ENCODE assay signal across 16 cellular contexts in the genomic region with DNA sequence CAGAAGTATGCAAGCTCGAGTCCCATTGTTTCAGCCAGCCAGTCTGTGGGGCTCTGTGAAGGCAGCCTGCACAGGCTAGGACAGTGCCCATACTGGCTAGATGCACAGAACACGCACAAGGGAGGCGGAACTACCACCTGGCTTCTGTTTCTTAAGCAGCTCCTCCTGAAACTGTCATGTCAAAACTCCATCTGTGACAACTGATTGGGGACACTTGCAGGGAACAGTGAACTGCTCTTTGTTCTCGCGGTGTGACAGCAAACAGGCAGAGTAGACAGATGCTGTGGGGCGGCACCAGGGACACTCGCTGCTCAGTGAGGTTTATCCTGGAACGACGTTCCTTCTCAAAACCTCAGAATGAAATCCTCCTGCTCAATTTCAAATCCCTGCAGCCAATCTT.
"Had no signal": no experiment of that assay in that cellular context is flagged by ENCODE, and none has a peak within 500 bp of the region (broad histone marks: within the 10 kb centered on the region; RNA-seq: fewer than 3 reads in every experiment).

No MANE protein-coding gene starts in this region.

- H2AFZ ChIP-seq: hepatocyte, parathyroid adenoma had no signal

- ATAC-seq: activated T-helper 17 cell treated with anti-CD3 and anti-CD28 coated beads, Interleukin-2, amount 50 U/mL, for 72 hours; esophagus mucosa; stimulated activated effector memory CD8-positive, alpha-beta T cell treated with anti-CD3 and anti-CD28 coated beads, Interleukin-12 subunit alpha, Interleukin-12 subunit beta, amount 100 ng/mL, for 72 hours had no signal

- H3K27ac Mint-ChIP-seq: activated naive CD4-positive, alpha-beta T cell treated with anti-CD3 and anti-CD28 coated beads for 36 hours; activated T-helper 17 cell treated with anti-CD3 and anti-CD28 coated beads, Interleukin-2, amount 50 U/mL, for 72 hours; natural killer cell treated with Interleukin-12 subunit alpha and Interleukin-12 subunit beta and Interleukin-15 and Interleukin-18, amount 100 ng/mL, for 72 hours; stimulated activated effector memory CD8-positive, alpha-beta T cell treated with anti-CD3 and anti-CD28 coated beads, Interleukin-12 subunit alpha, Interleukin-12 subunit beta, amount 100 ng/mL, for 72 hours; T-cell had no signal

- H3K4me3 ChIP-seq: ascending aorta, hepatocyte, left ventricle myocardium inferior had no signal

- H3K9me3 Mint-ChIP-seq: activated naive CD4-positive, alpha-beta T cell treated with anti-CD3 and anti-CD28 coated beads for 36 hours; activated T-helper 17 cell treated with anti-CD3 and anti-CD28 coated beads, Interleukin-2, amount 50 U/mL, for 72 hours; natural killer cell treated with Interleukin-12 subunit alpha and Interleukin-12 subunit beta and Interleukin-15 and Interleukin-18, amount 100 ng/mL, for 72 hours; T-cell had no signal

- H3K4me3 Mint-ChIP-seq: activated naive CD4-positive, alpha-beta T cell treated with anti-CD3 and anti-CD28 coated beads for 36 hours; activated T-helper 17 cell treated with anti-CD3 and anti-CD28 coated beads, Interleukin-2, amount 50 U/mL, for 72 hours; natural killer cell treated with Interleukin-12 subunit alpha and Interleukin-12 subunit beta and Interleukin-15 and Interleukin-18, amount 100 ng/mL, for 72 hours; stimulated activated effector memory CD8-positive, alpha-beta T cell treated with anti-CD3 and anti-CD28 coated beads, Interleukin-12 subunit alpha, Interleukin-12 subunit beta, amount 100 ng/mL, for 72 hours; T-cell had no signal

- H3K36me3 ChIP-seq: left ventricle myocardium inferior had no signal

- H3K36me3 Mint-ChIP-seq: natural killer cell treated with Interleukin-12 subunit alpha and Interleukin-12 subunit beta and Interleukin-15 and Interleukin-18, amount 100 ng/mL, for 72 hours; stimulated activated effector memory CD8-positive, alpha-beta T cell treated with anti-CD3 and anti-CD28 coated beads, Interleukin-12 subunit alpha, Interleukin-12 subunit beta, amount 100 ng/mL, for 72 hours; T-cell had no signal

- H3K79me2 ChIP-seq: hepatocyte, parathyroid adenoma had no signal

- H3K4me2 ChIP-seq: hepatocyte had no signal

- H3K27ac ChIP-seq: ascending aorta, hepatocyte, left ventricle myocardium inferior, parathyroid adenoma had no signal

- DNase-seq: activated CD4-positive, alpha-beta T cell treated with anti-CD3 and anti-CD28 coated beads, Interleukin-2, amount 50 U/mL, for 4 hours; activated CD4-positive, CD25-positive, alpha-beta regulatory T cell treated with anti-CD3 and anti-CD28 coated beads, Interleukin-2, amount 50 U/mL, for 72 hours; activated naive CD4-positive, alpha-beta T cell treated with anti-CD3 and anti-CD28 coated beads for 36 hours; islet precursor cell; left ventricle myocardium inferior; mesenchymal stem cell; T-cell; T-helper 9 cell had no signal

- H3K9ac ChIP-seq: parathyroid adenoma had no signal

- H3K4me1 ChIP-seq: parathyroid adenoma had no signal

- H3K4me1 Mint-ChIP-seq: activated T-helper 17 cell treated with anti-CD3 and anti-CD28 coated beads, Interleukin-2, amount 50 U/mL, for 72 hours; stimulated activated effector memory CD8-positive, alpha-beta T cell treated with anti-CD3 and anti-CD28 coated beads, Interleukin-12 subunit alpha, Interleukin-12 subunit beta, amount 100 ng/mL, for 72 hours; T-cell had no signal

- FAIRE-seq: endometrium had no signal

- H3K9me3 ChIP-seq: ascending aorta, left ventricle myocardium inferior had no signal

- H3K27me3 ChIP-seq: ascending aorta, hepatocyte had no signal
